In genomic region chr12:54932038-54932437, GRCh38 we compare ENCODE assay signal across 15 cellular contexts. TPM values are rescaled to one million over a fixed set of nuclear protein-coding genes. Genes with fewer than 3 reads are reported as not detected.
"Had no signal": no experiment of that assay in that cellular context is flagged by ENCODE, and none has a peak within 500 bp of the region (broad histone marks: within the 10 kb centered on the region; RNA-seq: fewer than 3 reads in every experiment).

No MANE protein-coding gene starts in this region.

- DNase-seq: activated T-cell treated with anti-CD3 and anti-CD28 coated beads, Interleukin-2, amount 50 U/mL, for 1 hour; anterior cingulate cortex; cerebellar nuclear complex; effector memory CD8-positive, alpha-beta T cell; hypothalamus; kidney glomerular epithelial cell; naive thymus-derived CD4-positive, alpha-beta T cell; substantia nigra; transverse colon had no signal

- H3K27ac ChIP-seq: transverse colon had no signal

- H3K27ac Mint-ChIP-seq: dendritic cell treated with granulocyte-macrophage colony-stimulating factor and Interleukin-4, amounts not matched to agents 40 ng/mL and 50 ng/mL, for 4 days; effector memory CD8-positive, alpha-beta T cell; progenitor cell of endocrine pancreas; T-helper 1 cell treated with Interleukin-12 subunit alpha and Interleukin-12 subunit beta and Interleukin-4 antibody, amounts not matched to agents 30 μg/mL and 1 μg/mL, for 36 hours had no signal

- H3K4me1 ChIP-seq: transverse colon had no signal

- H3K27me3 Mint-ChIP-seq: dendritic cell treated with granulocyte-macrophage colony-stimulating factor and Interleukin-4, amounts not matched to agents 40 ng/mL and 50 ng/mL, for 4 days; effector memory CD8-positive, alpha-beta T cell; naive thymus-derived CD4-positive, alpha-beta T cell; progenitor cell of endocrine pancreas had no signal

- ATAC-seq: activated CD4-positive, CD25-positive, alpha-beta regulatory T cell treated with anti-CD3 and anti-CD28 coated beads, Interleukin-2, amount 50 U/mL, for 24 hours; effector memory CD8-positive, alpha-beta T cell; naive thymus-derived CD4-positive, alpha-beta T cell had no signal

- H3K36me3 ChIP-seq: transverse colon had no signal

- H3K27me3 ChIP-seq: transverse colon had no signal

- H3K4me3 Mint-ChIP-seq: dendritic cell treated with granulocyte-macrophage colony-stimulating factor and Interleukin-4, amounts not matched to agents 40 ng/mL and 50 ng/mL, for 4 days; effector memory CD8-positive, alpha-beta T cell; T-helper 1 cell treated with Interleukin-12 subunit alpha and Interleukin-12 subunit beta and Interleukin-4 antibody, amounts not matched to agents 30 μg/mL and 1 μg/mL, for 36 hours had no signal

- H3K4me3 ChIP-seq: lung, smooth muscle cell, transverse colon had no signal

RNA-seq across cellular contexts. Expression of gene TESPA1, which starts 52.5 kb away (rescaled TPM):
- total RNA-seq: progenitor cell of endocrine pancreas, smooth muscle cell had no signal
- polyA plus RNA-seq: smooth muscle cell had no signal
